8 cellular contexts compared by ENCODE assay signal in the genomic region with DNA sequence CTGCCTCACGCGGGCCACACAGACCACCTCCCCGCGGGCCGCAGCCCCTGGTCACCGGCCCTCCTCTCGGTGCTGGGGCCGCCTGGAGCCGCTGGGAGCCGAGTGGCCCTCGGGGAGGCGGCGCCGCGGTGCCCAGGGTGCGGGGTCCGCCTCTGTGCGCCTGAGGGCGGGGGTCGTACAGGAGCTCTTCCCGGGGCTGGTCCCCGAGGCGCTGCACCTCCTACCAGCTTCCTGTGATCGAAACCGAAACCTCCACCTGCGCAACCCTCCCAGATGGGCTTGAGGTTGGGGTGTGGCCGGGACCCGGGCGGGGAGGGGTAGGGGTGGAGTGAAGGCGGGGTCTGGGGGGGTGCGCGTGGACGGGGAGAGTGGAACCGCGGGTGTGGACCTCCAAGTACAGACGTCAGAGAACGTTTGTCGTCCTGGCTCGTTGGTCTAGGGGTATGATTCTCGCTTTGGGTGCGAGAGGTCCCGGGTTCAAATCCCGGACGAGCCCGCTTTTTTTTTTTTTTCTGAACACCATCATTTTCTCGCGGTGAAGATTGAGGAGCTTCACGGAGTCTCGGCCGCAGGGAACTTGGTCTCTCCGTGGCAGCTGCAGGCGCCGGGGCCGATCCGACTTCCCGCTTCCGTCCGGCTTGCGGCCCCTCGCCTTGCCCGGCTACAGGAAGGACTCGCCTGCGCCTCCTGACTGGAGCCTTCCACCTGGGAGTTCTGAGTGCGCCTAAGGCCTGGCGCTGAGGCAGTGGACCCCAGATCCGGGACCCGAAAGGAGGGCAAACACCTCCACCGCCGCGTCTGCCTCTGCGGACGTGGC. TPM values are rescaled to one million over a fixed set of nuclear protein-coding genes. Genes with fewer than 3 reads are reported as not detected.
A peak's percentile ranks its signal among the peaks of the same experiment; 100 is the strongest.
DNase-seq lines count a peak whose midpoint lies in the region; ATAC-seq and TF ChIP-seq lines count a peak whose summit lies in the region.

No MANE protein-coding gene starts in this region.

- H3K9me3 Mint-ChIP-seq in activated T-helper 2 cell treated with anti-CD3 and anti-CD28 coated beads, Interferon-gamma antibody, Interleukin-2, Interleukin-4, amounts not matched to agents 10 μg/mL and 5 μg/mL and 100 μg/mL, durations not matched to agents 14 hours and 24 hours and 36 hours: no peaks in the 10 kb centered on the region
- H3K9me3 Mint-ChIP-seq in nephron: peaks cover 2% of the 10 kb centered on the region
- no peaks in the 10 kb centered on the region for H3K9me3 Mint-ChIP-seq in stimulated activated naive CD8-positive, alpha-beta T cell treated with anti-CD3 and anti-CD28 coated beads, Interleukin-15, Interleukin-2, amounts not matched to agents 100 ng/mL and 50 ng/mL, for 24 hours

- H3K4me1 ChIP-seq in ACC112 (ENCODE audit: control insufficient read depth, insufficient read depth, low read length, unreplicated experiment): no peaks in the 10 kb centered on the region

- TF ChIP-seq CTCF in fibroblast of pulmonary artery (IDR thresholded peaks at IDR 0.05; ENCODE audit: low read length, missing control alignments): no peak
- no peak for TF ChIP-seq CTCF in nephron (IDR thresholded peaks at IDR 0.05; ENCODE audit: unreplicated experiment in 3 of 3)

- H3K4me3 Mint-ChIP-seq in activated T-helper 2 cell treated with anti-CD3 and anti-CD28 coated beads, Interferon-gamma antibody, Interleukin-2, Interleukin-4, amounts not matched to agents 10 μg/mL and 5 μg/mL and 100 μg/mL, durations not matched to agents 14 hours and 24 hours and 36 hours (ENCODE audit: low read depth): peak overlapping the region; percentile 88
- H3K4me3 Mint-ChIP-seq in nephron: peak overlapping the region; percentile 91 to 93 (median 92)
- H3K4me3 Mint-ChIP-seq in stimulated activated naive CD8-positive, alpha-beta T cell treated with anti-CD3 and anti-CD28 coated beads, Interleukin-15, Interleukin-2, amounts not matched to agents 100 ng/mL and 50 ng/mL, for 24 hours: peak overlapping the region; percentile 90

- peaks cover 21% of the 10 kb centered on the region for H3K4me1 Mint-ChIP-seq in activated T-helper 2 cell treated with anti-CD3 and anti-CD28 coated beads, Interferon-gamma antibody, Interleukin-2, Interleukin-4, amounts not matched to agents 10 μg/mL and 5 μg/mL and 100 μg/mL, durations not matched to agents 14 hours and 24 hours and 36 hours (ENCODE audit: low read depth)
- H3K4me1 Mint-ChIP-seq in nephron: peaks cover 16% of the 10 kb centered on the region
- H3K4me1 Mint-ChIP-seq in stimulated activated naive CD8-positive, alpha-beta T cell treated with anti-CD3 and anti-CD28 coated beads, Interleukin-15, Interleukin-2, amounts not matched to agents 100 ng/mL and 50 ng/mL, for 24 hours (ENCODE audit: low read depth): peaks cover 34% of the 10 kb centered on the region

- ATAC-seq in GM18867 (IDR thresholded peaks at IDR 0.05; ENCODE audit: unreplicated experiment): peak; percentile 38

- no peaks in the 10 kb centered on the region for H3K27me3 ChIP-seq in ACC112 (ENCODE audit: insufficient read depth, low read length)

- H3K4me3 ChIP-seq in ACC112 (ENCODE audit: low read depth, low read length) (peak overlapping the region; percentile 96), fibroblast of pulmonary artery (replicated peaks; ENCODE audit: low read depth, low read length) (peak overlapping the region; percentile 68)

- H3K27ac Mint-ChIP-seq in activated T-helper 2 cell treated with anti-CD3 and anti-CD28 coated beads, Interferon-gamma antibody, Interleukin-2, Interleukin-4, amounts not matched to agents 10 μg/mL and 5 μg/mL and 100 μg/mL, durations not matched to agents 14 hours and 24 hours and 36 hours: peak overlapping the region; percentile 56
- H3K27ac Mint-ChIP-seq in nephron: peak overlapping the region; percentile 56 to 86 (median 60)
- peak overlapping the region; percentile 89 for H3K27ac Mint-ChIP-seq in stimulated activated naive CD8-positive, alpha-beta T cell treated with anti-CD3 and anti-CD28 coated beads, Interleukin-15, Interleukin-2, amounts not matched to agents 100 ng/mL and 50 ng/mL, for 24 hours

- intact Hi-C loops in activated T-helper 2 cell treated with anti-CD3 and anti-CD28 coated beads, Interferon-gamma antibody, Interleukin-2, Interleukin-4, amounts not matched to agents 10 μg/mL and 5 μg/mL and 100 μg/mL, durations not matched to agents 14 hours and 24 hours and 36 hours (cut with micrococcal nuclease): loop anchor here (1.0 to 5.0 kb wide), 3 partner anchors 8 to 124 kb away; a partner anchor contains a TSS

- DNase-seq in HUDEP-2 (lab: John Stamatoyannopoulos, UW; ENCODE audit: unreplicated experiment in 76 of 76) (peak in 68 of 76 experiments; percentile 12 to 85 (median 72)), RPMI8226 (peak; percentile 98), fibroblast of pulmonary artery (ENCODE audit: low read depth) (peak; percentile 83)
- DNase-seq in activated T-helper 2 cell treated with anti-CD3 and anti-CD28 coated beads, Interferon-gamma antibody, Interleukin-2, Interleukin-4, amounts not matched to agents 10 μg/mL and 5 μg/mL and 100 μg/mL, durations not matched to agents 14 hours and 24 hours and 36 hours (ENCODE audit: low spot score): peak; percentile 85

- no peaks in the 10 kb centered on the region for H3K79me2 ChIP-seq in ACC112 (ENCODE audit: control insufficient read depth, insufficient read depth, low read length, unreplicated experiment)

- peaks cover 21% of the 10 kb centered on the region for H3K27me3 Mint-ChIP-seq in activated T-helper 2 cell treated with anti-CD3 and anti-CD28 coated beads, Interferon-gamma antibody, Interleukin-2, Interleukin-4, amounts not matched to agents 10 μg/mL and 5 μg/mL and 100 μg/mL, durations not matched to agents 14 hours and 24 hours and 36 hours (ENCODE audit: low read depth)
- H3K27me3 Mint-ChIP-seq in nephron (ENCODE audit: low read depth): peaks cover 46% of the 10 kb centered on the region
- peaks cover 11% of the 10 kb centered on the region for H3K27me3 Mint-ChIP-seq in stimulated activated naive CD8-positive, alpha-beta T cell treated with anti-CD3 and anti-CD28 coated beads, Interleukin-15, Interleukin-2, amounts not matched to agents 100 ng/mL and 50 ng/mL, for 24 hours

- H3K27ac ChIP-seq in ACC112 (ENCODE audit: low read depth, low read length): peak overlapping the region; percentile 90

- no peaks in the 10 kb centered on the region for H3K36me3 ChIP-seq in ACC112 (ENCODE audit: insufficient read depth, low read length)

- no peaks in the 10 kb centered on the region for H3K36me3 Mint-ChIP-seq in activated T-helper 2 cell treated with anti-CD3 and anti-CD28 coated beads, Interferon-gamma antibody, Interleukin-2, Interleukin-4, amounts not matched to agents 10 μg/mL and 5 μg/mL and 100 μg/mL, durations not matched to agents 14 hours and 24 hours and 36 hours (ENCODE audit: low read depth)
- H3K36me3 Mint-ChIP-seq in nephron (ENCODE audit: low read depth): no peaks in the 10 kb centered on the region
- no peaks in the 10 kb centered on the region for H3K36me3 Mint-ChIP-seq in stimulated activated naive CD8-positive, alpha-beta T cell treated with anti-CD3 and anti-CD28 coated beads, Interleukin-15, Interleukin-2, amounts not matched to agents 100 ng/mL and 50 ng/mL, for 24 hours (ENCODE audit: low read depth)

- H2AFZ ChIP-seq in ACC112 (ENCODE audit: low read length, unreplicated experiment): peak overlapping the region; percentile 94

RNA-seq across cellular contexts. Expression of a gene that starts 23.9 kb away (rescaled TPM):
- 9.1 and 9.3 TPM in 2 replicates for total RNA-seq in activated T-helper 2 cell treated with anti-CD3 and anti-CD28 coated beads, Interferon-gamma antibody, Interleukin-2, Interleukin-4, amounts not matched to agents 10 μg/mL and 5 μg/mL and 100 μg/mL, durations not matched to agents 14 hours and 24 hours and 36 hours

RNA-seq across cellular contexts. Expression of a gene that starts 29.3 kb away (rescaled TPM):
- total RNA-seq in activated T-helper 2 cell treated with anti-CD3 and anti-CD28 coated beads, Interferon-gamma antibody, Interleukin-2, Interleukin-4, amounts not matched to agents 10 μg/mL and 5 μg/mL and 100 μg/mL, durations not matched to agents 14 hours and 24 hours and 36 hours: not detected in 2 replicates

RNA-seq across cellular contexts. Expression of a gene that starts 46.3 kb away (rescaled TPM):
- total RNA-seq in activated T-helper 2 cell treated with anti-CD3 and anti-CD28 coated beads, Interferon-gamma antibody, Interleukin-2, Interleukin-4, amounts not matched to agents 10 μg/mL and 5 μg/mL and 100 μg/mL, durations not matched to agents 14 hours and 24 hours and 36 hours: 0.09 and 0.18 TPM in 2 replicates

RNA-seq across cellular contexts. Expression of a gene that starts 59.6 kb away (rescaled TPM):
- total RNA-seq in activated T-helper 2 cell treated with anti-CD3 and anti-CD28 coated beads, Interferon-gamma antibody, Interleukin-2, Interleukin-4, amounts not matched to agents 10 μg/mL and 5 μg/mL and 100 μg/mL, durations not matched to agents 14 hours and 24 hours and 36 hours: not detected in 2 replicates

Comparison
In these comparisons a context has a peak if more than half of its experiments do, and no peak if none do; other contexts are left out.
1. Peak in every context shown above with its lines: DNase-seq, ATAC-seq, H3K4me3 ChIP-seq and H3K27ac ChIP-seq.